In the genomic region with DNA sequence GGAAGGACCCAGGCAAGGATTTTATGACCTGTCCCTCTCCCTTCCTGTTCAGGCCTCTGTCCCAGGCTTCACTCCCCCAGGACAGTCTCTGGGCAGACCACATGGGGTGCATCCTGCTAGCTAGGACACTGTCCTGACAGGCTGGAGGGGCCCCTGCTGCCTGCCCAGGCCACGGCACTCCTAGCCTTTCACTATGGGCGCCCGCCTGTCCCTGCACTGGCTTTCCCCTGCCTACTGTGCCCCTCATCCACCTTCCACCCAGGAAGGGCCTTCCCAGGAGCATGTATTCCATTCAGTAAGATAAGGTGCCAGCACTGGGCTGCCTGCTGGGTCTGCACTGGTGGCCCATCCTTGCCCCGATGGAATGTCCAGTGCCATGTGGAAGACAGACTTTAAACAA, we compare ENCODE assay signal across 14 cellular contexts.
DNase-seq lines count a peak whose midpoint lies in the region; ATAC-seq and TF ChIP-seq lines count a peak whose summit lies in the region.
"Had no signal": no experiment of that assay in that cellular context is flagged by ENCODE, and none has a peak within 500 bp of the region (broad histone marks: within the 10 kb centered on the region; RNA-seq: fewer than 3 reads in every experiment).

No MANE protein-coding gene starts in this region.

- H3K27me3 ChIP-seq in SK-N-SH (ENCODE audit: insufficient read depth) (no peaks in the 10 kb centered on the region), sigmoid colon (no peaks in the 10 kb centered on the region), endodermal cell (ENCODE audit: control insufficient read depth, insufficient read depth, low read length, poor library complexity, severe bottlenecking) (no peaks in the 10 kb centered on the region)
- no peaks in the 10 kb centered on the region for H3K27me3 ChIP-seq in CD4-positive, alpha-beta T cell (ENCODE audit: control insufficient read depth, insufficient read depth, low read length)
- H3K27me3 ChIP-seq: BLaER1, SJCRH30 had no signal

- CTCF ChIA-PET in SK-N-SH (lab: Yijun Ruan, JAX): interaction anchor here (0.9 to 5.3 kb wide), 23 partner anchors 9 to 263 kb away, joined by 3 to 35 read pairs (median 4); no protein-coding TSS in a partner anchor
- CTCF ChIA-PET in CD4-positive, alpha-beta T cell (lab: Charles Lee): interaction anchor here (0.5 to 2.0 kb wide), 5 partner anchors 14 to 447 kb away, joined by 3 to 10 read pairs (median 4); no protein-coding TSS in a partner anchor

- H4K20me1 ChIP-seq in SK-N-SH (ENCODE audit: insufficient read depth): no peaks in the 10 kb centered on the region
- H4K20me1 ChIP-seq: BLaER1 had no signal

- H3F3A ChIP-seq in SK-N-SH (replicated peaks; ENCODE audit: insufficient read depth): no peaks in the 10 kb centered on the region

- peak overlapping the region; percentile 78 for H3K27ac Mint-ChIP-seq in CD4-positive, alpha-beta T cell
- no peak overlapping the region for H3K27ac Mint-ChIP-seq in endodermal cell

- no peak overlapping the region for H3K4me2 ChIP-seq in SK-N-SH

- peaks cover 0 to 90% of the 10 kb centered on the region in 2 experiments; a peak in 2 of 4 replicates for H3K4me1 ChIP-seq in SK-N-SH (ENCODE audit: control insufficient read depth in 1 of 2, insufficient read depth in 2 of 2, low read depth in 1 of 2, low read length in 1 of 2)
- peaks cover 0 to 12% (median 4%) of the 10 kb centered on the region in 4 donors for H3K4me1 ChIP-seq in sigmoid colon
- H3K4me1 ChIP-seq in endodermal cell (ENCODE audit: control insufficient read depth, insufficient read depth, low read length): peaks cover 3% of the 10 kb centered on the region
- H3K4me1 ChIP-seq: SJCRH30 had no signal

- H3K9me3 ChIP-seq in SK-N-SH (no peaks in the 10 kb centered on the region), sigmoid colon (no peaks in the 10 kb centered on the region), endodermal cell (ENCODE audit: control insufficient read depth, low read length) (no peaks in the 10 kb centered on the region)
- H3K9me3 ChIP-seq in CD4-positive, alpha-beta T cell (ENCODE audit: control insufficient read depth, low read length): no peaks in the 10 kb centered on the region
- H3K9me3 ChIP-seq: BLaER1, Caco-2, SJCRH30 had no signal

- no peaks in the 10 kb centered on the region for H3K79me2 ChIP-seq in SK-N-SH (ENCODE audit: insufficient read depth)

- no peaks in the 10 kb centered on the region for H3K9me3 Mint-ChIP-seq in CD4-positive, alpha-beta T cell
- H3K9me3 Mint-ChIP-seq in endodermal cell: no peaks in the 10 kb centered on the region
- H3K9me3 Mint-ChIP-seq: IgD-negative memory B cell had no signal

- H3K36me3 ChIP-seq in SK-N-SH (replicated peaks in 1 of 2; ENCODE audit: control insufficient read depth in 1 of 2, insufficient read depth in 2 of 2, low read length in 1 of 2) (peaks cover 0 to 2% of the 10 kb centered on the region in 2 experiments), sigmoid colon (peaks cover 0 to 8% (median 0%) of the 10 kb centered on the region in 4 donors), endodermal cell (ENCODE audit: control insufficient read depth, insufficient read depth, low read length) (no peaks in the 10 kb centered on the region)
- H3K36me3 ChIP-seq: SJCRH30 had no signal

- no peak for TF ChIP-seq RAD21 in SK-N-SH (IDR thresholded peaks at IDR 0.05; ENCODE audit: low read length)

- ATAC-seq in SK-N-SH treated with all-trans-retinoic acid at 6 μM for 48 hours: no peak; the same call in 2 of the 3 replicates
- no peak for ATAC-seq in CD4-positive, alpha-beta T cell (ENCODE audit: poor library complexity)
- no peak for ATAC-seq in GM18873 (IDR thresholded peaks at IDR 0.05; ENCODE audit: low FRiP score, unreplicated experiment)

- TF ChIP-seq CTCF in SK-N-SH (IDR thresholded peaks at IDR 0.05) (no peak), sigmoid colon (IDR thresholded peaks at IDR 0.05) (no peak), endodermal cell (conservative IDR thresholded peaks at IDR 0.05) (no peak)
- no peak for TF ChIP-seq CTCF in CD4-positive, alpha-beta T cell (IDR thresholded peaks at IDR 0.05)

- intact Hi-C loops in CD4-positive, alpha-beta T cell (cut with DNase I, micrococcal nuclease): loop anchor here (5.0 kb wide), 3 partner anchors 149 to 291 kb away; no protein-coding TSS in a partner anchor
- intact Hi-C loops in sigmoid colon (cut with DNase I): no loop called here

- no peak for TF ChIP-seq POLR2A in sigmoid colon (IDR thresholded peaks at IDR 0.05)

- no peak overlapping the region for H3K9ac ChIP-seq in SK-N-SH
- H3K9ac ChIP-seq in endodermal cell (ENCODE audit: extremely low read depth, low read length, poor library complexity, severe bottlenecking): no peak overlapping the region
- H3K9ac ChIP-seq: BLaER1 had no signal

- no peaks in the 10 kb centered on the region for H3K27me3 Mint-ChIP-seq in CD4-positive, alpha-beta T cell
- H3K27me3 Mint-ChIP-seq in endodermal cell (ENCODE audit: insufficient read depth): no peaks in the 10 kb centered on the region
- H3K27me3 Mint-ChIP-seq: IgD-negative memory B cell had no signal

- TF ChIP-seq EP300 in SK-N-SH (IDR thresholded peaks at IDR 0.05; ENCODE audit: borderline replicate concordance in 1 of 2, low read depth in 1 of 2, low read length in 1 of 2): no peak
- TF ChIP-seq EP300 in sigmoid colon (IDR thresholded peaks at IDR 0.05): no peak

- H3K4me3 ChIP-seq in SK-N-SH (ENCODE audit: low read depth in 2 of 2, low read length in 1 of 2): no peak overlapping the region
- H3K4me3 ChIP-seq in sigmoid colon: no peak overlapping the region
- no peak overlapping the region for H3K4me3 ChIP-seq in endodermal cell (ENCODE audit: low read length)
- H3K4me3 ChIP-seq: BLaER1, SJCRH30 had no signal

- no peaks in the 10 kb centered on the region for H3K9me2 ChIP-seq in SK-N-SH

- 96% methylated on average over 4 of the region's 4 CpGs for WGBS in SK-N-SH (ENCODE audit: low lambda C conversion rate)
- WGBS in sigmoid colon, 2 donors: 94 to 98% methylated on average over 4 of the region's 4 CpGs
- 90 to 91% methylated on average over 2 to 4 of the region's 4 CpGs for WGBS in endodermal cell (ENCODE audit: insufficient coverage in 1 of 2, insufficient read length in 1 of 2), 2 experiments

- no peak overlapping the region for H3K4me3 Mint-ChIP-seq in CD4-positive, alpha-beta T cell
- H3K4me3 Mint-ChIP-seq in endodermal cell: no peak overlapping the region
- H3K4me3 Mint-ChIP-seq: IgD-negative memory B cell had no signal

- no peak overlapping the region for H2AFZ ChIP-seq in SK-N-SH (ENCODE audit: low read depth)

- POLR2A ChIA-PET in SK-N-SH (lab: Yijun Ruan, JAX): interaction anchor here (0.8 to 1.7 kb wide), 4 partner anchors 8 to 88 kb away, joined by 3 to 6 read pairs (median 4); no protein-coding TSS in a partner anchor
- POLR2A ChIA-PET in CD4-positive, alpha-beta T cell (lab: Charles Lee): interaction anchor here (1.0 to 2.8 kb wide), 9 partner anchors 10 to 226 kb away, joined by 3 to 12 read pairs (median 5); a partner anchor contains a TSS

- peak overlapping the region in 1 of 2 experiments; percentile 98; a peak in 2 of 4 replicates for H3K27ac ChIP-seq in SK-N-SH (ENCODE audit: low read depth in 2 of 2, low read length in 1 of 2)
- H3K27ac ChIP-seq in CD4-positive, alpha-beta T cell (ENCODE audit: low read depth, low read length): no peak overlapping the region
- H3K27ac ChIP-seq in sigmoid colon: no peak overlapping the region
- H3K27ac ChIP-seq in endodermal cell (ENCODE audit: low read depth, low read length): no peak overlapping the region
- H3K27ac ChIP-seq: BLaER1, SJCRH30 had no signal

- peaks cover 75% of the 10 kb centered on the region for H3K4me1 Mint-ChIP-seq in CD4-positive, alpha-beta T cell (ENCODE audit: low read depth)
- peaks cover 3% of the 10 kb centered on the region for H3K4me1 Mint-ChIP-seq in endodermal cell
- H3K4me1 Mint-ChIP-seq: IgD-negative memory B cell had no signal

- H3K36me3 Mint-ChIP-seq in CD4-positive, alpha-beta T cell (ENCODE audit: low read depth): no peaks in the 10 kb centered on the region
- no peaks in the 10 kb centered on the region for H3K36me3 Mint-ChIP-seq in endodermal cell (ENCODE audit: low read depth)

- no peak for DNase-seq in SK-N-SH
- DNase-seq in CD4-positive, alpha-beta T cell: no peak
- DNase-seq in islet precursor cell: peak; percentile 37
- DNase-seq in sigmoid colon: peak; percentile 21
- DNase-seq in endodermal cell: no peak
- no peak for DNase-seq in NCI-H2171 (lab: John Stamatoyannopoulos, UW)
- DNase-seq: NCI-H345; NK-92 treated with Interleukin-12 subunit alpha and Interleukin-12 subunit beta, amount 100 ng/mL, for 24 hours had no signal

TF ChIP-seq in SK-N-SH, 30 proteins besides CTCF, POLR2A, EP300 and RAD21:
- TF ChIP-seq SIN3A (IDR thresholded peaks at IDR 0.05; ENCODE audit: borderline replicate concordance, low read depth, low read length) (no peak), RCOR1 (IDR thresholded peaks at IDR 0.05; ENCODE audit: low read length) (0 out of 2 replicates have a peak, but pooled peaks have one; percentile 8)
TF ChIP-seq in SK-N-SH: peak in this region for 1.

TF ChIP-seq in SK-N-SH treated with all-trans-retinoic acid at 6 μM for 48 hours, 23 proteins besides CTCF, POLR2A, EP300 and RAD21:
- TF ChIP-seq GLIS3 (CRISPR knock-in tag; IDR thresholded peaks at IDR 0.05) (no peak), CSDC2 (CRISPR knock-in tag; IDR thresholded peaks at IDR 0.05) (no peak), ARNTL (CRISPR knock-in tag; IDR thresholded peaks at IDR 0.05; ENCODE audit: borderline replicate concordance, low read depth) (no peak), RARB (CRISPR knock-in tag; IDR thresholded peaks at IDR 0.05) (no peak)
- TF ChIP-seq, protein P1, sequence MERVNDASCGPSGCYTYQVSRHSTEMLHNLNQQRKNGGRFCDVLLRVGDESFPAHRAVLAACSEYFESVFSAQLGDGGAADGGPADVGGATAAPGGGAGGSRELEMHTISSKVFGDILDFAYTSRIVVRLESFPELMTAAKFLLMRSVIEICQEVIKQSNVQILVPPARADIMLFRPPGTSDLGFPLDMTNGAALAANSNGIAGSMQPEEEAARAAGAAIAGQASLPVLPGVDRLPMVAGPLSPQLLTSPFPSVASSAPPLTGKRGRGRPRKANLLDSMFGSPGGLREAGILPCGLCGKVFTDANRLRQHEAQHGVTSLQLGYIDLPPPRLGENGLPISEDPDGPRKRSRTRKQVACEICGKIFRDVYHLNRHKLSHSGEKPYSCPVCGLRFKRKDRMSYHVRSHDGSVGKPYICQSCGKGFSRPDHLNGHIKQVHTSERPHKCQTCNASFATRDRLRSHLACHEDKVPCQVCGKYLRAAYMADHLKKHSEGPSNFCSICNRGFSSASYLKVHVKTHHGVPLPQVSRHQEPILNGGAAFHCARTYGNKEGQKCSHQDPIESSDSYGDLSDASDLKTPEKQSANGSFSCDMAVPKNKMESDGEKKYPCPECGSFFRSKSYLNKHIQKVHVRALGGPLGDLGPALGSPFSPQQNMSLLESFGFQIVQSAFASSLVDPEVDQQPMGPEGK (CRISPR knock-in tag; IDR thresholded peaks at IDR 0.05; ENCODE audit: borderline replicate concordance): no peak
TF ChIP-seq in SK-N-SH treated with all-trans-retinoic acid at 6 μM for 48 hours: peak in this region for 0.

Comparison
In these comparisons a context has a peak if more than half of its experiments do, and no peak if none do; other contexts are left out.
1. DNase-seq: peak in islet precursor cell (single experiment) and sigmoid colon (single experiment); none in SK-N-SH (single experiment), CD4-positive, alpha-beta T cell (0 of 10), endodermal cell (single experiment) and NCI-H2171 (single experiment).